20 cellular contexts compared by ENCODE assay signal in the genomic region with DNA sequence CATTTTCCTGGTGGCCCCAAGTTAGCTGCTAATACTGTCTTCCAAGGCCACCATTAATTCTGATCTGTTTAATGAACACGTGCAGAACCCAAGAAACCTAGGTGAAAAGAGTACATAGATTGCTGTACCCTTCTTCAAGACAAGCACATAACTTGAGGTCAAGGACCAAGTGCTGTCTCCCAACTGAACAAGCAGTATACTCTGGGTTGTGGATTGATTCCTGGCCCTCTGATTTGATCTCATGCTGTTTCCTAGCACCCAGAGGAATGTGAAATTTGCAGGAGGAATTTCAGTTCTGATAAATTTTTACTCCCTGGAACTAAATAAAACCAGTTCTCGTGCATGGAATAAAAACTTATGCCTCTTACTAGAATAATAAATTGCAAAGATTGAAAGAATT.
DNase-seq lines count a peak whose midpoint lies in the region; ATAC-seq and TF ChIP-seq lines count a peak whose summit lies in the region.
"Had no signal": no experiment of that assay in that cellular context is flagged by ENCODE, and none has a peak within 500 bp of the region (broad histone marks: within the 10 kb centered on the region; RNA-seq: fewer than 3 reads in every experiment).

No MANE protein-coding gene starts in this region.

- TF ChIP-seq POLR2A in adrenal gland (IDR thresholded peaks at IDR 0.05) (no peak), gastroesophageal sphincter (IDR thresholded peaks at IDR 0.05) (no peak), right lobe of liver (IDR thresholded peaks at IDR 0.05) (no peak), thyroid gland (IDR thresholded peaks at IDR 0.05) (no peak)

- DNase-seq in adrenal gland, result peak in 1 of 7 donors; percentile 12
- DNase-seq in right lobe of liver, result no peak
- DNase-seq in thyroid gland, result no peak
- DNase-seq: activated CD4-positive, alpha-beta T cell treated with anti-CD3 and anti-CD28 coated beads, Interleukin-2, amount 50 U/mL, for 4 hours; activated naive CD4-positive, alpha-beta T cell treated with anti-CD3 and anti-CD28 coated beads, Interleukin-2, amount 50 U/mL, for 16 hours; anterior cingulate cortex; C1 segment of cervical spinal cord; caudate nucleus; dermis blood vessel endothelial cell; DMS79 treated with DMSO at 0.1 percent for 48 hours; H7; NCI-H1092 treated with DMSO at 0.1 percent for 48 hours; NCI-H2029; NCI-H226 had no signal

- H3K4me3 ChIP-seq in adrenal gland, result peak overlapping the region in 1 of 4 donors; percentile 11
- H3K4me3 ChIP-seq in gastroesophageal sphincter, result no peak overlapping the region
- H3K4me3 ChIP-seq in right lobe of liver, result no peak overlapping the region
- no peak overlapping the region for H3K4me3 ChIP-seq in thyroid gland (replicated peaks in 1 of 3)
- H3K4me3 ChIP-seq: neural progenitor cell, SK-N-MC had no signal

- TF ChIP-seq EP300 in gastroesophageal sphincter (IDR thresholded peaks at IDR 0.05), result no peak

- H3K27me3 ChIP-seq in adrenal gland, result no peaks in the 10 kb centered on the region
- H3K27me3 ChIP-seq in gastroesophageal sphincter, result no peaks in the 10 kb centered on the region
- no peaks in the 10 kb centered on the region for H3K27me3 ChIP-seq in right lobe of liver
- no peaks in the 10 kb centered on the region for H3K27me3 ChIP-seq in thyroid gland
- H3K27me3 ChIP-seq: neural progenitor cell had no signal

- WGBS in adrenal gland, 4 donors, result 38 to 43% (median 39%) methylated on average over 2 of the region's 2 CpGs
- WGBS in gastroesophageal sphincter (ENCODE audit: low coverage in 1 of 2), 2 donors, result 32 to 69% methylated on average over 2 of the region's 2 CpGs
- 62% methylated on average over 2 of the region's 2 CpGs for WGBS in right lobe of liver (ENCODE audit: insufficient coverage, low coverage, low lambda C conversion rate, missing lambda C conversion rate)
- 88 to 90% methylated on average over 2 of the region's 2 CpGs for WGBS in thyroid gland, 2 donors

- H3K4me1 ChIP-seq in adrenal gland (replicated peaks in 1 of 2), result peaks cover 23 to 27% of the 10 kb centered on the region in 2 donors
- H3K4me1 ChIP-seq in gastroesophageal sphincter, result peaks cover 0 to 13% (median 0%) of the 10 kb centered on the region in 3 donors
- H3K4me1 ChIP-seq in right lobe of liver, result peaks cover 0 to 19% (median 7%) of the 10 kb centered on the region in 4 donors
- H3K4me1 ChIP-seq in thyroid gland, result no peaks in the 10 kb centered on the region
- H3K4me1 ChIP-seq: neural progenitor cell had no signal

- no peak for TF ChIP-seq CTCF in adrenal gland (IDR thresholded peaks at IDR 0.05)
- no peak for TF ChIP-seq CTCF in gastroesophageal sphincter (IDR thresholded peaks at IDR 0.05)
- TF ChIP-seq CTCF in right lobe of liver (IDR thresholded peaks at IDR 0.05), result no peak
- no peak for TF ChIP-seq CTCF in thyroid gland (IDR thresholded peaks at IDR 0.05)

- intact Hi-C loops in adrenal gland (cut with DNase I) (no loop called here), right lobe of liver (cut with DNase I) (no loop called here), thyroid gland (cut with DNase I) (no loop called here)

- H3K9me3 ChIP-seq in adrenal gland (replicated peaks in 1 of 3), result no peaks in the 10 kb centered on the region
- H3K9me3 ChIP-seq in gastroesophageal sphincter, result no peaks in the 10 kb centered on the region
- H3K9me3 ChIP-seq in right lobe of liver, result no peaks in the 10 kb centered on the region
- no peaks in the 10 kb centered on the region for H3K9me3 ChIP-seq in thyroid gland

- H3K36me3 ChIP-seq in adrenal gland (replicated peaks in 1 of 2) (no peaks in the 10 kb centered on the region), gastroesophageal sphincter (peaks cover 0 to 27% of the 10 kb centered on the region in 2 donors), right lobe of liver (no peaks in the 10 kb centered on the region), thyroid gland (no peaks in the 10 kb centered on the region)
- H3K36me3 ChIP-seq: neural progenitor cell had no signal

- H3K27ac ChIP-seq in adrenal gland (peak overlapping the region; percentile 36 to 90 (median 77)), gastroesophageal sphincter (peak overlapping the region in 3 of 4 donors; percentile 2 to 51 (median 40)), right lobe of liver (peak overlapping the region; percentile 53 to 77 (median 68)), thyroid gland (peak overlapping the region in 2 of 3 donors; percentile 4 to 26)
- H3K27ac ChIP-seq: neural progenitor cell, SK-N-MC had no signal

- ATAC-seq in gastroesophageal sphincter (no peak), right lobe of liver (peak in 3 of 4 donors; percentile 27 to 57 (median 55)), GM21723 (IDR thresholded peaks at IDR 0.05; ENCODE audit: unreplicated experiment) (no peak), HG03460 (IDR thresholded peaks at IDR 0.05; ENCODE audit: unreplicated experiment) (no peak), GM19455 (IDR thresholded peaks at IDR 0.05; ENCODE audit: unreplicated experiment) (no peak)

Comparison
In these comparisons a context has a peak if more than half of its experiments do, and no peak if none do; other contexts are left out.
1. H3K27ac ChIP-seq: peak in every context shown above with its lines; median percentile 77 in adrenal gland; 68 in right lobe of liver; 40 in gastroesophageal sphincter; 15 in thyroid gland.
2. ATAC-seq: peak in right lobe of liver (3 of 4); none in gastroesophageal sphincter (single experiment), GM21723 (single experiment), HG03460 (single experiment) and GM19455 (single experiment).